ENCODE assay signal across 8 cellular contexts in genomic region chr1:158506369-158506987, GRCh38. TPM values are rescaled to one million over a fixed set of nuclear protein-coding genes. Genes with fewer than 3 reads are reported as not detected.
DNase-seq lines count a peak whose midpoint lies in the region; ATAC-seq and TF ChIP-seq lines count a peak whose summit lies in the region.

No MANE protein-coding gene starts in this region.

- no TSS peak for BruUV-seq in Panc1 (replicated peaks; lab: Mats Ljungman, UMichigan)

- intact Hi-C loops in left ventricle myocardium inferior (cut with micrococcal nuclease) (no loop called here), Panc1 (cut with micrococcal nuclease; ENCODE audit: unreplicated experiment) (no loop called here)

- no peaks in the 10 kb centered on the region for H3K4me1 ChIP-seq in left ventricle myocardium inferior
- no peaks in the 10 kb centered on the region for H3K4me1 ChIP-seq in right atrium auricular region
- H3K4me1 ChIP-seq in Panc1 (ENCODE audit: control insufficient read depth, insufficient read depth, low read length): no peaks in the 10 kb centered on the region
- H3K4me1 ChIP-seq in adipocyte (ENCODE audit: control insufficient read depth, insufficient read depth, low read length): peaks cover 3% of the 10 kb centered on the region
- H3K4me1 ChIP-seq in lung (ENCODE audit: control insufficient read depth in 2 of 2, insufficient read depth in 2 of 2, low read length in 2 of 2): no peaks in the 10 kb centered on the region

- no peak overlapping the region for H3K27ac ChIP-seq in left ventricle myocardium inferior (replicated peaks)
- no peak overlapping the region for H3K27ac ChIP-seq in right atrium auricular region
- H3K27ac ChIP-seq in Panc1 (ENCODE audit: low read length): no peak overlapping the region
- H3K27ac ChIP-seq in lung (ENCODE audit: low read depth in 1 of 2, low read length in 1 of 2): no peak overlapping the region
- H3K27ac ChIP-seq in RWPE1: no peak overlapping the region

- POLR2A ChIA-PET in Panc1 (lab: Charles Lee) (no interaction called here), RWPE1 (lab: Yijun Ruan, JAX; ENCODE audit: low non-redundant PET) (no interaction called here)

- H3K36me3 ChIP-seq in left ventricle myocardium inferior: no peaks in the 10 kb centered on the region
- H3K36me3 ChIP-seq in right atrium auricular region: no peaks in the 10 kb centered on the region
- H3K36me3 ChIP-seq in Panc1 (ENCODE audit: control insufficient read depth, insufficient read depth, low read length): no peaks in the 10 kb centered on the region
- no peaks in the 10 kb centered on the region for H3K36me3 ChIP-seq in adipocyte (ENCODE audit: control insufficient read depth, insufficient read depth, low read length, severe bottlenecking)
- no peaks in the 10 kb centered on the region for H3K36me3 ChIP-seq in lung (ENCODE audit: control insufficient read depth in 2 of 2, insufficient read depth in 2 of 2, low read length in 2 of 2)

- H3K9me3 ChIP-seq in left ventricle myocardium inferior (replicated peaks) (peaks cover 37% of the 10 kb centered on the region), right atrium auricular region (no peaks in the 10 kb centered on the region), Panc1 (ENCODE audit: control insufficient read depth, insufficient read depth, low read depth, low read length) (no peaks in the 10 kb centered on the region), adipocyte (ENCODE audit: control insufficient read depth, low read length) (no peaks in the 10 kb centered on the region), lung (ENCODE audit: control insufficient read depth in 2 of 2, insufficient read depth in 1 of 2, low read length in 1 of 2) (peaks cover 0 to 2% of the 10 kb centered on the region in 2 donors)

- H3K27me3 ChIP-seq in left ventricle myocardium inferior (ENCODE audit: low read depth) (no peaks in the 10 kb centered on the region), right atrium auricular region (no peaks in the 10 kb centered on the region), Panc1 (ENCODE audit: control insufficient read depth, insufficient read depth, low read length) (no peaks in the 10 kb centered on the region), adipocyte (replicated peaks; ENCODE audit: control insufficient read depth, insufficient read depth, low read length) (no peaks in the 10 kb centered on the region), lung (ENCODE audit: control insufficient read depth, insufficient read depth) (no peaks in the 10 kb centered on the region)

- H3K4me3 ChIP-seq in left ventricle myocardium inferior (no peak overlapping the region), right atrium auricular region (no peak overlapping the region), Panc1 (ENCODE audit: low read depth in 2 of 2, low read length in 2 of 2) (no peak overlapping the region), adipocyte (ENCODE audit: low read length) (no peak overlapping the region), lung (no peak overlapping the region)

- H3K9ac ChIP-seq in adipocyte (ENCODE audit: low read length): no peak overlapping the region

- 28 to 39% methylated on average over 1 of the region's 1 CpG for WGBS in lung, 2 donors

- TF ChIP-seq CTCF in left ventricle myocardium inferior (IDR thresholded peaks at IDR 0.05; ENCODE audit: borderline replicate concordance): peak; percentile 38
- TF ChIP-seq CTCF in right atrium auricular region (IDR thresholded peaks at IDR 0.05): peak in 1 of 2 donors; percentile 41
- TF ChIP-seq CTCF in Panc1 (IDR thresholded peaks at IDR 0.05): peak; percentile 31
- peak; percentile 9 for TF ChIP-seq CTCF in lung (IDR thresholded peaks at IDR 0.05; ENCODE audit: control extremely low read depth, extremely low read depth)
- no peak for TF ChIP-seq CTCF in RWPE1 (conservative IDR thresholded peaks at IDR 0.05; ENCODE audit: low read depth)

- ATAC-seq in Panc1 (no peak), lung (ENCODE audit: insufficient read depth, low FRiP score) (no peak), HG03460 (IDR thresholded peaks at IDR 0.05; ENCODE audit: unreplicated experiment) (no peak), HG02642 (IDR thresholded peaks at IDR 0.05; ENCODE audit: poor library complexity, unreplicated experiment) (no peak)

- in situ Hi-C loops in Panc1 (cut with HindIII; ENCODE audit: low pct_unique_long_range_greater_than_20kb, low sequenced_read_pairs): no loop called here

- CTCF ChIA-PET in Panc1 (lab: Charles Lee) (interaction anchor here (0.7 kb wide), 1 partner anchor 290 kb away, joined by 4 read pairs; no protein-coding TSS in a partner anchor), RWPE1 (lab: Yijun Ruan, JAX) (no interaction called here)

- DNase-seq in left ventricle myocardium inferior (no peak), right atrium auricular region (ENCODE audit: low spot score) (no peak), Panc1 (ENCODE audit: low read depth, low spot score) (no peak), adipocyte (ENCODE audit: low read depth) (peak; percentile 3), lung (ENCODE audit: low spot score) (no peak), RWPE1 (ENCODE audit: low spot score) (no peak)

RNA-seq across cellular contexts. Expression of gene OR10R2, which starts 34.5 kb away (rescaled TPM):
- not detected for total RNA-seq in left ventricle myocardium inferior
- not detected for total RNA-seq in right atrium auricular region
- not detected for total RNA-seq in Panc1 (2021; ENCODE audit: unreplicated experiment)
- not detected for polyA plus RNA-seq in Panc1 (2012; ENCODE audit: insufficient read length)
- total RNA-seq in lung: not detected
- not detected for polyA plus RNA-seq in lung

RNA-seq across cellular contexts. Expression of gene OR10K1, which starts 44.8 kb away (rescaled TPM):
- total RNA-seq in left ventricle myocardium inferior (not detected), right atrium auricular region (not detected), Panc1 (2021; ENCODE audit: unreplicated experiment) (not detected), lung (not detected)
- polyA plus RNA-seq in Panc1 (2012; ENCODE audit: insufficient read length): not detected
- polyA plus RNA-seq in lung: not detected

RNA-seq across cellular contexts. Expression of gene OR6Y1, which starts 47.7 kb away (rescaled TPM):
- total RNA-seq in left ventricle myocardium inferior (not detected), right atrium auricular region (not detected), Panc1 (2021; ENCODE audit: unreplicated experiment) (not detected), lung (not detected)
- polyA plus RNA-seq in Panc1 (2012; ENCODE audit: insufficient read length): not detected
- not detected for polyA plus RNA-seq in lung
